ENCODE assay signal across 1 cellular context in the genomic region with DNA sequence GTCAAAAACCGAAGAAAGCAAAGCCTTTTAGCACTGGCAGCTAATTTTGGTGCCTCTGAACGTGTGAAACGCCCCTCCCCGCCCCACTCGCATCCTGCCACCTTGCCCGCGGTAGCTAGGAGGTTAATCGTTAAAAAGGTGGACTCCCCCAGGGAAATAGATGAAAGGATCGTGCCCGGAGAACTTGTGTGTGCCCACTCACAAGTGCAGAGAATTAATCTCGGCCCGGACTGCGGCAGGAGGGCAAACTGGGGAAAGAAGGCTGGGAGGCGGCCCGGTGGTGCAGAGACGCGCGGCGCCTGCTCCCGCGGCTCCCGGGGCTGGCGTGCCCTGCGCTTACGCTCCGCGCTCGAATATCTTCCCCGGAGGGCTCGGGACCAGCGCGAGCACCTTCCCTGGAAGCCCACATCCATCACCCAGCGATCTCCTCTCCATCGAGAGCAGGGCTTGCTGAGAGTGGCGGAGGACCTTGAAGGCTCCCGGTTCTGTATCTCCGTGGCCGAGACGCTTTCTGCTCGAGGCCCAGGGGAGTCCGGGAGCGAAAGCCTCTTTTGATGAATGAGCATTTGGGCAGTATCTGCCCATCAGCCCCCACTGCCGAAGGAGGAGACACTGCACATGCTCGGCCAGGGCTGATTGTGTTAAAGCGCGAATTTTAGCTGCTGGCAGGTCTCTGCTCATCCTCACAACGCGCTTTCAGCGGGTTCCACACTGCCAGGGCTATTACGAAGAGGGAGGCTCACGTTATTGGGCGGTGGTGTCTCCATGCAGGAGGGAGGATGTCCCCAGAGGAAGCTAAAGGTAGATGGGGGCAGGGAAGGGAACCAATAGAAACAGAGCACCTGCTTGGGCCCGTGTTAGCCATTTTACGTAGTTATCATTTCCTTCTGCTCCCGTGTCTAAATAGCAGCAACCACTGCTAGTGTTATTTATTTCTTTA.
TF ChIP-seq lines count a peak whose summit lies in the region.

No MANE protein-coding gene starts in this region.

TF ChIP-seq in WTC11, 78 proteins besides CTCF, POLR2A, EP300 and RAD21 (continued from another document):
- TF ChIP-seq FOXK1 (CRISPR knock-in tag; IDR thresholded peaks at IDR 0.05), result 0 out of 2 replicates have a peak, but pooled peaks have one; percentile 30
- TF ChIP-seq, protein P1, sequence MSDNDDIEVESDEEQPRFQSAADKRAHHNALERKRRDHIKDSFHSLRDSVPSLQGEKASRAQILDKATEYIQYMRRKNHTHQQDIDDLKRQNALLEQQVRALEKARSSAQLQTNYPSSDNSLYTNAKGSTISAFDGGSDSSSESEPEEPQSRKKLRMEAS (CRISPR knock-in tag; IDR thresholded peaks at IDR 0.05), result peak; percentile 93
- TF ChIP-seq FOXP1 (CRISPR knock-in tag; IDR thresholded peaks at IDR 0.05; ENCODE audit: borderline replicate concordance), result peak; percentile 76
- peak; percentile 32; the same call in 1 of the 2 replicates for TF ChIP-seq NR2C2 (CRISPR knock-in tag; IDR thresholded peaks at IDR 0.05)
- no peak for TF ChIP-seq ZNF396 (CRISPR knock-in tag; IDR thresholded peaks at IDR 0.05; ENCODE audit: borderline replicate concordance)
- peak; percentile 79 for TF ChIP-seq ZBTB21 (CRISPR knock-in tag; IDR thresholded peaks at IDR 0.05; ENCODE audit: borderline replicate concordance)
- TF ChIP-seq NFYB (CRISPR knock-in tag; conservative IDR thresholded peaks at IDR 0.05; ENCODE audit: low read depth), result no peak; the same call in 1 of the 2 replicates
- TF ChIP-seq, protein P2, sequence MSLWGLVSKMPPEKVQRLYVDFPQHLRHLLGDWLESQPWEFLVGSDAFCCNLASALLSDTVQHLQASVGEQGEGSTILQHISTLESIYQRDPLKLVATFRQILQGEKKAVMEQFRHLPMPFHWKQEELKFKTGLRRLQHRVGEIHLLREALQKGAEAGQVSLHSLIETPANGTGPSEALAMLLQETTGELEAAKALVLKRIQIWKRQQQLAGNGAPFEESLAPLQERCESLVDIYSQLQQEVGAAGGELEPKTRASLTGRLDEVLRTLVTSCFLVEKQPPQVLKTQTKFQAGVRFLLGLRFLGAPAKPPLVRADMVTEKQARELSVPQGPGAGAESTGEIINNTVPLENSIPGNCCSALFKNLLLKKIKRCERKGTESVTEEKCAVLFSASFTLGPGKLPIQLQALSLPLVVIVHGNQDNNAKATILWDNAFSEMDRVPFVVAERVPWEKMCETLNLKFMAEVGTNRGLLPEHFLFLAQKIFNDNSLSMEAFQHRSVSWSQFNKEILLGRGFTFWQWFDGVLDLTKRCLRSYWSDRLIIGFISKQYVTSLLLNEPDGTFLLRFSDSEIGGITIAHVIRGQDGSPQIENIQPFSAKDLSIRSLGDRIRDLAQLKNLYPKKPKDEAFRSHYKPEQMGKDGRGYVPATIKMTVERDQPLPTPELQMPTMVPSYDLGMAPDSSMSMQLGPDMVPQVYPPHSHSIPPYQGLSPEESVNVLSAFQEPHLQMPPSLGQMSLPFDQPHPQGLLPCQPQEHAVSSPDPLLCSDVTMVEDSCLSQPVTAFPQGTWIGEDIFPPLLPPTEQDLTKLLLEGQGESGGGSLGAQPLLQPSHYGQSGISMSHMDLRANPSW (CRISPR knock-in tag; conservative IDR thresholded peaks at IDR 0.05; ENCODE audit: low read depth), result no peak
- TF ChIP-seq NFE2L1 (CRISPR knock-in tag; IDR thresholded peaks at IDR 0.05), result peak; percentile 43; the same call in 1 of the 2 replicates
- peak; percentile 53; the same call in 1 of the 2 replicates for TF ChIP-seq CREB1 (CRISPR knock-in tag; IDR thresholded peaks at IDR 0.05)
- TF ChIP-seq, protein P3, sequence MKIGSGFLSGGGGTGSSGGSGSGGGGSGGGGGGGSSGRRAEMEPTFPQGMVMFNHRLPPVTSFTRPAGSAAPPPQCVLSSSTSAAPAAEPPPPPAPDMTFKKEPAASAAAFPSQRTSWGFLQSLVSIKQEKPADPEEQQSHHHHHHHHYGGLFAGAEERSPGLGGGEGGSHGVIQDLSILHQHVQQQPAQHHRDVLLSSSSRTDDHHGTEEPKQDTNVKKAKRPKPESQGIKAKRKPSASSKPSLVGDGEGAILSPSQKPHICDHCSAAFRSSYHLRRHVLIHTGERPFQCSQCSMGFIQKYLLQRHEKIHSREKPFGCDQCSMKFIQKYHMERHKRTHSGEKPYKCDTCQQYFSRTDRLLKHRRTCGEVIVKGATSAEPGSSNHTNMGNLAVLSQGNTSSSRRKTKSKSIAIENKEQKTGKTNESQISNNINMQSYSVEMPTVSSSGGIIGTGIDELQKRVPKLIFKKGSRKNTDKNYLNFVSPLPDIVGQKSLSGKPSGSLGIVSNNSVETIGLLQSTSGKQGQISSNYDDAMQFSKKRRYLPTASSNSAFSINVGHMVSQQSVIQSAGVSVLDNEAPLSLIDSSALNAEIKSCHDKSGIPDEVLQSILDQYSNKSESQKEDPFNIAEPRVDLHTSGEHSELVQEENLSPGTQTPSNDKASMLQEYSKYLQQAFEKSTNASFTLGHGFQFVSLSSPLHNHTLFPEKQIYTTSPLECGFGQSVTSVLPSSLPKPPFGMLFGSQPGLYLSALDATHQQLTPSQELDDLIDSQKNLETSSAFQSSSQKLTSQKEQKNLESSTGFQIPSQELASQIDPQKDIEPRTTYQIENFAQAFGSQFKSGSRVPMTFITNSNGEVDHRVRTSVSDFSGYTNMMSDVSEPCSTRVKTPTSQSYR (CRISPR knock-in tag; IDR thresholded peaks at IDR 0.05), result peak; percentile 39; the same call in 1 of the 2 replicates
- TF ChIP-seq, protein P4, sequence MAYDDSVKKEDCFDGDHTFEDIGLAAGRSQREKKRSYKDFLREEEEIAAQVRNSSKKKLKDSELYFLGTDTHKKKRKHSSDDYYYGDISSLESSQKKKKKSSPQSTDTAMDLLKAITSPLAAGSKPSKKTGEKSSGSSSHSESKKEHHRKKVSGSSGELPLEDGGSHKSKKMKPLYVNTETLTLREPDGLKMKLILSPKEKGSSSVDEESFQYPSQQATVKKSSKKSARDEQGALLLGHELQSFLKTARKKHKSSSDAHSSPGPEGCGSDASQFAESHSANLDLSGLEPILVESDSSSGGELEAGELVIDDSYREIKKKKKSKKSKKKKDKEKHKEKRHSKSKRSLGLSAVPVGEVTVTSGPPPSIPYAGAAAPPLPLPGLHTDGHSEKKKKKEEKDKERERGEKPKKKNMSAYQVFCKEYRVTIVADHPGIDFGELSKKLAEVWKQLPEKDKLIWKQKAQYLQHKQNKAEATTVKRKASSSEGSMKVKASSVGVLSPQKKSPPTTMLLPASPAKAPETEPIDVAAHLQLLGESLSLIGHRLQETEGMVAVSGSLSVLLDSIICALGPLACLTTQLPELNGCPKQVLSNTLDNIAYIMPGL (CRISPR knock-in tag; IDR thresholded peaks at IDR 0.05), result 0 out of 2 replicates have a peak, but pooled peaks have one; percentile 47
- TF ChIP-seq TP53 (CRISPR knock-in tag; IDR thresholded peaks at IDR 0.05), result peak; percentile 79; the same call in 1 of the 2 replicates
- no peak for TF ChIP-seq ZNF416 (CRISPR knock-in tag; IDR thresholded peaks at IDR 0.05)
- no peak for TF ChIP-seq JAZF1 (CRISPR knock-in tag; IDR thresholded peaks at IDR 0.05)
TF ChIP-seq in WTC11: peak in this region for 18.
